In the genomic region with DNA sequence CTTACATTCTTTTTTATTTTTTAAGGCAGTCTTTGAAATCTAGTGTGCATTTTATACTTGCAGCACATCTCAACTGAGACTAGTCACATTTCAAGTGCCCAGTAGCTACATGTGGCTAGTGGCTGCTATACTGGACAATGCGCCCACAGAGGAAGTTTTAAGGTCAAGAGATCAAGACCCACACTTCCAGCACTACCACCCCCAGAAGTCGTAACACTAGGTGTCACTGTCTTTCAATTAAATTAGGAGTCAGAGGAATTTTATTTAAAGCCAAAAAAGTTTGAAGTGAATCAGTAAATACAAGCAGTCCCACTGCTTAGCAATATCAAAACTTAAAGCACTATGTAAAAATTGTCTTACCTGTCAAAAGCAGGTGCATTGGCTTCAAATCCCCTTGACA, we compare ENCODE assay signal across 3 cellular contexts.
TF ChIP-seq lines count a peak whose summit lies in the region.

No MANE protein-coding gene starts in this region.

TF ChIP-seq in SK-N-SH, 30 proteins besides CTCF, POLR2A, EP300 and RAD21:
- TF ChIP-seq, protein P1, sequence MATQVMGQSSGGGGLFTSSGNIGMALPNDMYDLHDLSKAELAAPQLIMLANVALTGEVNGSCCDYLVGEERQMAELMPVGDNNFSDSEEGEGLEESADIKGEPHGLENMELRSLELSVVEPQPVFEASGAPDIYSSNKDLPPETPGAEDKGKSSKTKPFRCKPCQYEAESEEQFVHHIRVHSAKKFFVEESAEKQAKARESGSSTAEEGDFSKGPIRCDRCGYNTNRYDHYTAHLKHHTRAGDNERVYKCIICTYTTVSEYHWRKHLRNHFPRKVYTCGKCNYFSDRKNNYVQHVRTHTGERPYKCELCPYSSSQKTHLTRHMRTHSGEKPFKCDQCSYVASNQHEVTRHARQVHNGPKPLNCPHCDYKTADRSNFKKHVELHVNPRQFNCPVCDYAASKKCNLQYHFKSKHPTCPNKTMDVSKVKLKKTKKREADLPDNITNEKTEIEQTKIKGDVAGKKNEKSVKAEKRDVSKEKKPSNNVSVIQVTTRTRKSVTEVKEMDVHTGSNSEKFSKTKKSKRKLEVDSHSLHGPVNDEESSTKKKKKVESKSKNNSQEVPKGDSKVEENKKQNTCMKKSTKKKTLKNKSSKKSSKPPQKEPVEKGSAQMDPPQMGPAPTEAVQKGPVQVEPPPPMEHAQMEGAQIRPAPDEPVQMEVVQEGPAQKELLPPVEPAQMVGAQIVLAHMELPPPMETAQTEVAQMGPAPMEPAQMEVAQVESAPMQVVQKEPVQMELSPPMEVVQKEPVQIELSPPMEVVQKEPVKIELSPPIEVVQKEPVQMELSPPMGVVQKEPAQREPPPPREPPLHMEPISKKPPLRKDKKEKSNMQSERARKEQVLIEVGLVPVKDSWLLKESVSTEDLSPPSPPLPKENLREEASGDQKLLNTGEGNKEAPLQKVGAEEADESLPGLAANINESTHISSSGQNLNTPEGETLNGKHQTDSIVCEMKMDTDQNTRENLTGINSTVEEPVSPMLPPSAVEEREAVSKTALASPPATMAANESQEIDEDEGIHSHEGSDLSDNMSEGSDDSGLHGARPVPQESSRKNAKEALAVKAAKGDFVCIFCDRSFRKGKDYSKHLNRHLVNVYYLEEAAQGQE (IDR thresholded peaks at IDR 0.05; ENCODE audit: low read depth, low read length), result no peak
- TF ChIP-seq TAF1 (IDR thresholded peaks at IDR 0.05; ENCODE audit: borderline replicate concordance, low read depth, low read length), result no peak
- no peak for TF ChIP-seq TCF12 (IDR thresholded peaks at IDR 0.05)
- TF ChIP-seq ELF1 (IDR thresholded peaks at IDR 0.05), result no peak
- TF ChIP-seq RCOR1 (IDR thresholded peaks at IDR 0.05; ENCODE audit: low read length), result no peak
- TF ChIP-seq, protein P2, sequence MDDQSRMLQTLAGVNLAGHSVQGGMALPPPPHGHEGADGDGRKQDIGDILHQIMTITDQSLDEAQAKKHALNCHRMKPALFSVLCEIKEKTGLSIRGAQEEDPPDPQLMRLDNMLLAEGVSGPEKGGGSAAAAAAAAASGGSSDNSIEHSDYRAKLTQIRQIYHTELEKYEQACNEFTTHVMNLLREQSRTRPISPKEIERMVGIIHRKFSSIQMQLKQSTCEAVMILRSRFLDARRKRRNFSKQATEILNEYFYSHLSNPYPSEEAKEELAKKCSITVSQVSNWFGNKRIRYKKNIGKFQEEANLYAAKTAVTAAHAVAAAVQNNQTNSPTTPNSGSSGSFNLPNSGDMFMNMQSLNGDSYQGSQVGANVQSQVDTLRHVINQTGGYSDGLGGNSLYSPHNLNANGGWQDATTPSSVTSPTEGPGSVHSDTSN (IDR thresholded peaks at IDR 0.05), result no peak
- TF ChIP-seq FOSL2 (IDR thresholded peaks at IDR 0.05; ENCODE audit: borderline replicate concordance, low read depth), result no peak
- no peak for TF ChIP-seq EZH2phosphoT487 (IDR thresholded peaks at IDR 0.05; ENCODE audit: borderline replicate concordance, low read depth)
- no peak for TF ChIP-seq SMC3 (IDR thresholded peaks at IDR 0.05; ENCODE audit: low read depth, low read length)
- TF ChIP-seq FOXM1 (IDR thresholded peaks at IDR 0.05; ENCODE audit: low read depth), result no peak
- TF ChIP-seq, protein P3, sequence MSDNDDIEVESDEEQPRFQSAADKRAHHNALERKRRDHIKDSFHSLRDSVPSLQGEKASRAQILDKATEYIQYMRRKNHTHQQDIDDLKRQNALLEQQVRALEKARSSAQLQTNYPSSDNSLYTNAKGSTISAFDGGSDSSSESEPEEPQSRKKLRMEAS (IDR thresholded peaks at IDR 0.05; ENCODE audit: low read depth), result no peak
- no peak for TF ChIP-seq CHD2 (IDR thresholded peaks at IDR 0.05; ENCODE audit: low read length, partially characterized antibody)
- TF ChIP-seq, protein P4, sequence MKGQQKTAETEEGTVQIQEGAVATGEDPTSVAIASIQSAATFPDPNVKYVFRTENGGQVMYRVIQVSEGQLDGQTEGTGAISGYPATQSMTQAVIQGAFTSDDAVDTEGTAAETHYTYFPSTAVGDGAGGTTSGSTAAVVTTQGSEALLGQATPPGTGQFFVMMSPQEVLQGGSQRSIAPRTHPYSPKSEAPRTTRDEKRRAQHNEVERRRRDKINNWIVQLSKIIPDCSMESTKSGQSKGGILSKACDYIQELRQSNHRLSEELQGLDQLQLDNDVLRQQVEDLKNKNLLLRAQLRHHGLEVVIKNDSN (IDR thresholded peaks at IDR 0.05; ENCODE audit: borderline replicate concordance, low read depth), result no peak

TF ChIP-seq in SK-N-SH treated with all-trans-retinoic acid at 6 μM for 48 hours, 23 proteins besides CTCF, POLR2A, EP300 and RAD21 (continued from another document and continues in another):
- TF ChIP-seq, protein P5, sequence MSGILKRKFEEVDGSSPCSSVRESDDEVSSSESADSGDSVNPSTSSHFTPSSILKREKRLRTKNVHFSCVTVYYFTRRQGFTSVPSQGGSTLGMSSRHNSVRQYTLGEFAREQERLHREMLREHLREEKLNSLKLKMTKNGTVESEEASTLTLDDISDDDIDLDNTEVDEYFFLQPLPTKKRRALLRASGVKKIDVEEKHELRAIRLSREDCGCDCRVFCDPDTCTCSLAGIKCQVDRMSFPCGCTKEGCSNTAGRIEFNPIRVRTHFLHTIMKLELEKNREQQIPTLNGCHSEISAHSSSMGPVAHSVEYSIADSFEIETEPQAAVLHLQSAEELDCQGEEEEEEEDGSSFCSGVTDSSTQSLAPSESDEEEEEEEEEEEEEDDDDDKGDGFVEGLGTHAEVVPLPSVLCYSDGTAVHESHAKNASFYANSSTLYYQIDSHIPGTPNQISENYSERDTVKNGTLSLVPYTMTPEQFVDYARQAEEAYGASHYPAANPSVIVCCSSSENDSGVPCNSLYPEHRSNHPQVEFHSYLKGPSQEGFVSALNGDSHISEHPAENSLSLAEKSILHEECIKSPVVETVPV (CRISPR knock-in tag; IDR thresholded peaks at IDR 0.05), result no peak
- TF ChIP-seq, protein P6, sequence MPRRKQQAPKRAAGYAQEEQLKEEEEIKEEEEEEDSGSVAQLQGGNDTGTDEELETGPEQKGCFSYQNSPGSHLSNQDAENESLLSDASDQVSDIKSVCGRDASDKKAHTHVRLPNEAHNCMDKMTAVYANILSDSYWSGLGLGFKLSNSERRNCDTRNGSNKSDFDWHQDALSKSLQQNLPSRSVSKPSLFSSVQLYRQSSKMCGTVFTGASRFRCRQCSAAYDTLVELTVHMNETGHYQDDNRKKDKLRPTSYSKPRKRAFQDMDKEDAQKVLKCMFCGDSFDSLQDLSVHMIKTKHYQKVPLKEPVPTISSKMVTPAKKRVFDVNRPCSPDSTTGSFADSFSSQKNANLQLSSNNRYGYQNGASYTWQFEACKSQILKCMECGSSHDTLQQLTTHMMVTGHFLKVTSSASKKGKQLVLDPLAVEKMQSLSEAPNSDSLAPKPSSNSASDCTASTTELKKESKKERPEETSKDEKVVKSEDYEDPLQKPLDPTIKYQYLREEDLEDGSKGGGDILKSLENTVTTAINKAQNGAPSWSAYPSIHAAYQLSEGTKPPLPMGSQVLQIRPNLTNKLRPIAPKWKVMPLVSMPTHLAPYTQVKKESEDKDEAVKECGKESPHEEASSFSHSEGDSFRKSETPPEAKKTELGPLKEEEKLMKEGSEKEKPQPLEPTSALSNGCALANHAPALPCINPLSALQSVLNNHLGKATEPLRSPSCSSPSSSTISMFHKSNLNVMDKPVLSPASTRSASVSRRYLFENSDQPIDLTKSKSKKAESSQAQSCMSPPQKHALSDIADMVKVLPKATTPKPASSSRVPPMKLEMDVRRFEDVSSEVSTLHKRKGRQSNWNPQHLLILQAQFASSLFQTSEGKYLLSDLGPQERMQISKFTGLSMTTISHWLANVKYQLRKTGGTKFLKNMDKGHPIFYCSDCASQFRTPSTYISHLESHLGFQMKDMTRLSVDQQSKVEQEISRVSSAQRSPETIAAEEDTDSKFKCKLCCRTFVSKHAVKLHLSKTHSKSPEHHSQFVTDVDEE (CRISPR knock-in tag; IDR thresholded peaks at IDR 0.05), result no peak
- TF ChIP-seq, protein P7, sequence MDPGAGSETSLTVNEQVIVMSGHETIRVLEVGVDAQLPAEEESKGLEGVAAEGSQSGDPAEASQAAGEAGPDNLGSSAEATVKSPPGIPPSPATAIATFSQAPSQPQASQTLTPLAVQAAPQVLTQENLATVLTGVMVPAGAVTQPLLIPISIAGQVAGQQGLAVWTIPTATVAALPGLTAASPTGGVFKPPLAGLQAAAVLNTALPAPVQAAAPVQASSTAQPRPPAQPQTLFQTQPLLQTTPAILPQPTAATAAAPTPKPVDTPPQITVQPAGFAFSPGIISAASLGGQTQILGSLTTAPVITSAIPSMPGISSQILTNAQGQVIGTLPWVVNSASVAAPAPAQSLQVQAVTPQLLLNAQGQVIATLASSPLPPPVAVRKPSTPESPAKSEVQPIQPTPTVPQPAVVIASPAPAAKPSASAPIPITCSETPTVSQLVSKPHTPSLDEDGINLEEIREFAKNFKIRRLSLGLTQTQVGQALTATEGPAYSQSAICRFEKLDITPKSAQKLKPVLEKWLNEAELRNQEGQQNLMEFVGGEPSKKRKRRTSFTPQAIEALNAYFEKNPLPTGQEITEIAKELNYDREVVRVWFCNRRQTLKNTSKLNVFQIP (CRISPR knock-in tag; IDR thresholded peaks at IDR 0.05; ENCODE audit: borderline replicate concordance, low read depth), result no peak
- TF ChIP-seq ISL1 (CRISPR knock-in tag; IDR thresholded peaks at IDR 0.05) (no peak), ZNF70 (CRISPR knock-in tag; IDR thresholded peaks at IDR 0.05) (no peak), ARNTL (CRISPR knock-in tag; IDR thresholded peaks at IDR 0.05; ENCODE audit: borderline replicate concordance, low read depth) (no peak), TCF4 (CRISPR knock-in tag; IDR thresholded peaks at IDR 0.05; ENCODE audit: borderline replicate concordance) (no peak), OSR1 (CRISPR knock-in tag; IDR thresholded peaks at IDR 0.05) (no peak)

TF ChIP-seq in GM12878, 131 proteins besides CTCF, POLR2A, EP300 and RAD21 (continued from another document):
- TF ChIP-seq, protein P8, sequence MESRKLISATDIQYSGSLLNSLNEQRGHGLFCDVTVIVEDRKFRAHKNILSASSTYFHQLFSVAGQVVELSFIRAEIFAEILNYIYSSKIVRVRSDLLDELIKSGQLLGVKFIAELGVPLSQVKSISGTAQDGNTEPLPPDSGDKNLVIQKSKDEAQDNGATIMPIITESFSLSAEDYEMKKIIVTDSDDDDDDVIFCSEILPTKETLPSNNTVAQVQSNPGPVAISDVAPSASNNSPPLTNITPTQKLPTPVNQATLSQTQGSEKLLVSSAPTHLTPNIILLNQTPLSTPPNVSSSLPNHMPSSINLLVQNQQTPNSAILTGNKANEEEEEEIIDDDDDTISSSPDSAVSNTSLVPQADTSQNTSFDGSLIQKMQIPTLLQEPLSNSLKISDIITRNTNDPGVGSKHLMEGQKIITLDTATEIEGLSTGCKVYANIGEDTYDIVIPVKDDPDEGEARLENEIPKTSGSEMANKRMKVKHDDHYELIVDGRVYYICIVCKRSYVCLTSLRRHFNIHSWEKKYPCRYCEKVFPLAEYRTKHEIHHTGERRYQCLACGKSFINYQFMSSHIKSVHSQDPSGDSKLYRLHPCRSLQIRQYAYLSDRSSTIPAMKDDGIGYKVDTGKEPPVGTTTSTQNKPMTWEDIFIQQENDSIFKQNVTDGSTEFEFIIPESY (IDR thresholded peaks at IDR 0.05), result no peak
- TF ChIP-seq SMC3 (IDR thresholded peaks at IDR 0.05; ENCODE audit: borderline replicate concordance, low read length) (peak; percentile 25; the same call in 1 of the 2 replicates), NR2C1 (IDR thresholded peaks at IDR 0.05) (no peak)
